In genomic region chr12:116592116-116592637, GRCh38 we compare ENCODE assay signal across 10 cellular contexts. TPM values are rescaled to one million over a fixed set of nuclear protein-coding genes. Genes with fewer than 3 reads are reported as not detected.
DNase-seq lines count a peak whose midpoint lies in the region; ATAC-seq, FAIRE-seq and TF ChIP-seq lines count a peak whose summit lies in the region.
"Had no signal": no experiment of that assay in that cellular context is flagged by ENCODE, and none has a peak within 500 bp of the region (broad histone marks: within the 10 kb centered on the region; RNA-seq: fewer than 3 reads in every experiment).

No MANE protein-coding gene starts in this region.

- DNase-seq in Caco-2, result peak; percentile 65 to 70
- DNase-seq in amygdala (lab: John Stamatoyannopoulos, UW), result peak in 43 of 56 donors; percentile 2 to 65 (median 28)
- peak; percentile 93 for DNase-seq in kidney
- peak; percentile 79 for DNase-seq in renal cortical epithelial cell (ENCODE audit: low read depth)
- DNase-seq: NCI-H345 had no signal

- peaks cover 34% of the 10 kb centered on the region for H3K4me1 Mint-ChIP-seq in Caco-2 (ENCODE audit: low read depth, unreplicated experiment)

- H3K27me3 Mint-ChIP-seq in Caco-2 (ENCODE audit: insufficient read depth, unreplicated experiment), result no peaks in the 10 kb centered on the region

- POLR2A ChIA-PET in Caco-2 (lab: Charles Lee), result no interaction called here

- H3K4me3 Mint-ChIP-seq in Caco-2 (ENCODE audit: unreplicated experiment), result peak overlapping the region; percentile 49

- H3K4me3 ChIP-seq in Caco-2 (ENCODE audit: low read depth, low read length), result no peak overlapping the region
- no peak overlapping the region for H3K4me3 ChIP-seq in kidney (ENCODE audit: low read length in 2 of 2)
- H3K4me3 ChIP-seq: cardiac muscle cell had no signal

- peaks cover 8% of the 10 kb centered on the region for H3K36me3 Mint-ChIP-seq in Caco-2 (ENCODE audit: insufficient read depth, unreplicated experiment)

- no peaks in the 10 kb centered on the region for H3K27me3 ChIP-seq in Caco-2 (replicated peaks; ENCODE audit: control insufficient read depth, insufficient read depth, low read length)
- H3K27me3 ChIP-seq: cardiac muscle cell had no signal

- no peak for FAIRE-seq in kidney (lab: Jason Lieb, UNC)

- H3K9me3 Mint-ChIP-seq in Caco-2 (ENCODE audit: unreplicated experiment), result peaks cover 16% of the 10 kb centered on the region

- H3K36me3 ChIP-seq in Caco-2 (ENCODE audit: control insufficient read depth, insufficient read depth, low read length) (no peaks in the 10 kb centered on the region), kidney (ENCODE audit: control insufficient read depth in 1 of 2, insufficient read depth in 2 of 2, low read length in 2 of 2) (no peaks in the 10 kb centered on the region)
- H3K36me3 ChIP-seq: cardiac muscle cell had no signal

- ATAC-seq in GM21825 (IDR thresholded peaks at IDR 0.05; ENCODE audit: unreplicated experiment), result no peak
- ATAC-seq in HG03520 (IDR thresholded peaks at IDR 0.05; ENCODE audit: unreplicated experiment), result no peak
- ATAC-seq in GM18520 (IDR thresholded peaks at IDR 0.05; ENCODE audit: unreplicated experiment), result no peak
- ATAC-seq in HG02798 (IDR thresholded peaks at IDR 0.05; ENCODE audit: poor library complexity, unreplicated experiment), result no peak

- BruUV-seq in Caco-2 (replicated peaks; lab: Mats Ljungman, UMichigan), result no TSS peak

- peaks cover 28% of the 10 kb centered on the region for H3K4me1 ChIP-seq in Caco-2
- peaks cover 5 to 9% of the 10 kb centered on the region in 2 donors for H3K4me1 ChIP-seq in kidney (ENCODE audit: control insufficient read depth in 1 of 2, insufficient read depth in 1 of 2, low read depth in 1 of 2, low read length in 2 of 2)

- TF ChIP-seq CTCF in Caco-2 (IDR thresholded peaks at IDR 0.05; ENCODE audit: insufficient read depth in 1 of 2, low read depth in 1 of 2, low read length in 1 of 2, severe bottlenecking in 1 of 2, unreplicated experiment in 1 of 2) (no peak), kidney (IDR thresholded peaks at IDR 0.05; ENCODE audit: borderline replicate concordance, extremely low read depth, insufficient read depth) (no peak)

- CTCF ChIA-PET in Caco-2 (lab: Charles Lee), result interaction anchor here (0.6 kb wide), 1 partner anchor 45 kb away, joined by 6 read pairs; no protein-coding TSS in a partner anchor

- H3K9me3 ChIP-seq in Caco-2 (no peaks in the 10 kb centered on the region), kidney (ENCODE audit: control insufficient read depth in 1 of 2, low read length in 2 of 2) (no peaks in the 10 kb centered on the region)

- intact Hi-C loops in Caco-2 (cut with micrococcal nuclease; ENCODE audit: unreplicated experiment) (loop anchor here (1.0 to 10.0 kb wide), 3 partner anchors 45 to 365 kb away; no protein-coding TSS in a partner anchor), kidney (cut with DNase I) (no loop called here)

- peak overlapping the region; percentile 77 for H3K27ac Mint-ChIP-seq in Caco-2 (ENCODE audit: unreplicated experiment)

- H3K27ac ChIP-seq in kidney (ENCODE audit: low read depth in 2 of 2, low read length in 2 of 2), result peak overlapping the region; percentile 26 to 56
- H3K27ac ChIP-seq: cardiac muscle cell had no signal

- no peak overlapping the region for H3K9ac ChIP-seq in kidney (ENCODE audit: low read length in 2 of 2)

RNA-seq across cellular contexts. Expression of gene MAP1LC3B2, which starts 33.0 kb away (rescaled TPM):
- total RNA-seq in Caco-2 (2022) (1.8 TPM in 1 of 2 replicates, not detected in the other), kidney (2.1 TPM), renal cortical epithelial cell (0.35 and 1.6 TPM in 2 replicates)
- 4.5 TPM for polyA plus RNA-seq in kidney (ENCODE audit: insufficient read depth, low read depth, low replicate concordance)

Comparison
In these comparisons a context has a peak if more than half of its experiments do, and no peak if none do; other contexts are left out.
1. DNase-seq: peak in every context shown above with its lines; median percentile 93 in kidney; 79 in renal cortical epithelial cell; 68 in Caco-2; 28 in amygdala.